ENCODE assay signal across 19 cellular contexts in genomic region chr2:3329491-3329890, GRCh38. TPM values are rescaled to one million over a fixed set of nuclear protein-coding genes. Genes with fewer than 3 reads are reported as not detected.
DNase-seq lines count a peak whose midpoint lies in the region; ATAC-seq, FAIRE-seq and TF ChIP-seq lines count a peak whose summit lies in the region.
"Had no signal": no experiment of that assay in that cellular context is flagged by ENCODE, and none has a peak within 500 bp of the region (broad histone marks: within the 10 kb centered on the region; RNA-seq: fewer than 3 reads in every experiment).

No MANE protein-coding gene starts in this region.

- no peaks in the 10 kb centered on the region for H3K23me2 ChIP-seq in H9 (ENCODE audit: insufficient read length, low read depth, low read length, poor library complexity, severe bottlenecking)

- H3K36me3 Mint-ChIP-seq in CD4-positive, CD25-positive, alpha-beta regulatory T cell = peaks cover 43% of the 10 kb centered on the region
- H3K36me3 Mint-ChIP-seq in H9 (ENCODE audit: insufficient read depth in 1 of 3, low read depth in 3 of 3) = peaks cover 28 to 43% (median 36%) of the 10 kb centered on the region in 3 experiments
- H3K36me3 Mint-ChIP-seq in effector memory CD8-positive, alpha-beta T cell (ENCODE audit: insufficient read depth) = peaks cover 6% of the 10 kb centered on the region

- peak overlapping the region in 2 of 3 donors; percentile 82 to 92 for H3K27ac Mint-ChIP-seq in CD4-positive, CD25-positive, alpha-beta regulatory T cell
- peak overlapping the region; percentile 10 to 94 (median 93); a peak in 5 of 7 replicates for H3K27ac Mint-ChIP-seq in H9
- H3K27ac Mint-ChIP-seq in effector memory CD8-positive, alpha-beta T cell = peak overlapping the region; percentile 70 to 91
- H3K27ac Mint-ChIP-seq: HFFc6 had no signal

- no peak overlapping the region for H4K91ac ChIP-seq in H9 (ENCODE audit: insufficient read length, low read depth, low read length)

- no peaks in the 10 kb centered on the region for H3K4me1 ChIP-seq in CD4-positive, CD25-positive, alpha-beta regulatory T cell (ENCODE audit: control insufficient read depth, insufficient read depth, low read length, poor library complexity, severe bottlenecking)
- H3K4me1 ChIP-seq in H9 (ENCODE audit: insufficient read depth, low read length) (peaks cover 2% of the 10 kb centered on the region; the same call in 1 of the 2 replicates), kidney (ENCODE audit: control insufficient read depth in 1 of 2, insufficient read depth in 1 of 2, low read depth in 1 of 2, low read length in 2 of 2) (peaks cover 0 to 13% of the 10 kb centered on the region in 2 donors), foreskin keratinocyte (no peaks in the 10 kb centered on the region)

- no peaks in the 10 kb centered on the region for H3K79me1 ChIP-seq in H9 (ENCODE audit: insufficient read depth, low read depth, low read length, poor library complexity, severe bottlenecking)

- WGBS in H9 (ENCODE audit: extremely low coverage, insufficient read length, low lambda C conversion rate) = no CpG with 5 or more reads among the region's 5 CpGs

- no peak overlapping the region for H2BK12ac ChIP-seq in H9 (ENCODE audit: insufficient read length, low read depth, low read length)

- no peaks in the 10 kb centered on the region for H3K27me3 Mint-ChIP-seq in CD4-positive, CD25-positive, alpha-beta regulatory T cell
- H3K27me3 Mint-ChIP-seq in H9 (ENCODE audit: low read depth) = no peaks in the 10 kb centered on the region
- H3K27me3 Mint-ChIP-seq in effector memory CD8-positive, alpha-beta T cell = no peaks in the 10 kb centered on the region

- no peak overlapping the region for H2AK5ac ChIP-seq in H9 (ENCODE audit: insufficient read length, low read length)

- no peak overlapping the region for H3K14ac ChIP-seq in H9 (ENCODE audit: insufficient read depth, low read length)

- H3K9me3 ChIP-seq in CD4-positive, CD25-positive, alpha-beta regulatory T cell (ENCODE audit: control insufficient read depth in 2 of 2, low read length in 2 of 2) = no peaks in the 10 kb centered on the region
- H3K9me3 ChIP-seq in H9 (ENCODE audit: control insufficient read depth, low read depth, low read length) = no peaks in the 10 kb centered on the region
- H3K9me3 ChIP-seq in kidney (ENCODE audit: control insufficient read depth in 1 of 2, low read length in 2 of 2) = no peaks in the 10 kb centered on the region

- no peak overlapping the region for H2BK20ac ChIP-seq in H9 (ENCODE audit: low read depth, low read length, poor library complexity, severe bottlenecking)

- no peak overlapping the region for H2BK120ac ChIP-seq in H9 (ENCODE audit: low read depth, low read length, poor library complexity, severe bottlenecking)

- TF ChIP-seq CTCF in H9 (conservative IDR thresholded peaks at IDR 0.05) (no peak), kidney (IDR thresholded peaks at IDR 0.05; ENCODE audit: borderline replicate concordance, extremely low read depth, insufficient read depth) (no peak), foreskin keratinocyte (conservative IDR thresholded peaks at IDR 0.05) (no peak)

- peaks cover 29% of the 10 kb centered on the region for H3K36me3 ChIP-seq in CD4-positive, CD25-positive, alpha-beta regulatory T cell (ENCODE audit: control insufficient read depth, insufficient read depth, low read length)
- H3K36me3 ChIP-seq in kidney (ENCODE audit: control insufficient read depth in 1 of 2, insufficient read depth in 2 of 2, low read length in 2 of 2) = peaks cover 11 to 21% of the 10 kb centered on the region in 2 donors

- no peaks in the 10 kb centered on the region for H3K9me3 Mint-ChIP-seq in CD4-positive, CD25-positive, alpha-beta regulatory T cell
- H3K9me3 Mint-ChIP-seq in H9 = peaks cover 8 to 9% of the 10 kb centered on the region in 2 experiments; a peak in 3 of 5 replicates
- peaks cover 0 to 11% of the 10 kb centered on the region in 2 donors for H3K9me3 Mint-ChIP-seq in effector memory CD8-positive, alpha-beta T cell
- H3K9me3 Mint-ChIP-seq: HFFc6 had no signal

- no peak overlapping the region for H3K56ac ChIP-seq in H9 (ENCODE audit: insufficient read length, low read depth, low read length)

- H4K5ac ChIP-seq in H9 (ENCODE audit: insufficient read length, low read depth, low read length) = no peak overlapping the region

- H3K4ac ChIP-seq in H9 (ENCODE audit: low read depth, low read length) = no peak overlapping the region

- ATAC-seq in CD4-positive, CD25-positive, alpha-beta regulatory T cell (ENCODE audit: low read depth in 2 of 2) = no peak
- no peak for ATAC-seq in effector memory CD8-positive, alpha-beta T cell (replicated peaks)
- ATAC-seq in foreskin keratinocyte = no peak
- ATAC-seq: Panc1, Right ventricle myocardium inferior had no signal

- H3K4me3 ChIP-seq in CD4-positive, CD25-positive, alpha-beta regulatory T cell (ENCODE audit: low read depth, low read length) = no peak overlapping the region
- H3K4me3 ChIP-seq in kidney (ENCODE audit: low read length in 2 of 2) = no peak overlapping the region

- no peaks in the 10 kb centered on the region for H3K27me3 ChIP-seq in CD4-positive, CD25-positive, alpha-beta regulatory T cell (ENCODE audit: control insufficient read depth, insufficient read depth, low read length)
- H3K27me3 ChIP-seq in H9 (ENCODE audit: insufficient read depth, low read length) (no peaks in the 10 kb centered on the region), foreskin keratinocyte (no peaks in the 10 kb centered on the region)

- FAIRE-seq in kidney (lab: Jason Lieb, UNC) = no peak
- FAIRE-seq: H1 had no signal

- no peak overlapping the region for H3K18ac ChIP-seq in H9 (ENCODE audit: insufficient read length, low read depth, low read length)

- no peak for DNase-seq in CD4-positive, CD25-positive, alpha-beta regulatory T cell
- DNase-seq in H9 = no peak
- no peak for DNase-seq in effector memory CD8-positive, alpha-beta T cell
- DNase-seq in posterior vena cava (ENCODE audit: low spot score) = peak; percentile 23
- DNase-seq in kidney = no peak
- no peak for DNase-seq in OCI-M1 (lab: John Stamatoyannopoulos, UW)
- no peak for DNase-seq in COLO829 (ENCODE audit: low spot score)
- no peak for DNase-seq in foreskin keratinocyte
- DNase-seq: DMS 273 treated with DMSO at 0.1 percent for 48 hours, HFFc6, KBM-7, NCI-H1092 treated with DMSO at 0.1 percent for 48 hours, NCI-H1694 treated with DMSO at 0.1 percent for 48 hours, NCI-H446, NCI-H748 treated with DMSO at 0.1 percent for 48 hours had no signal

- H2BK15ac ChIP-seq in H9 (ENCODE audit: low read depth, low read length) = no peak overlapping the region

- intact Hi-C loops in posterior vena cava (cut with DNase I) (no loop called here), kidney (cut with DNase I) (no loop called here)

- H3K4me3 Mint-ChIP-seq in CD4-positive, CD25-positive, alpha-beta regulatory T cell = no peak overlapping the region
- H3K4me3 Mint-ChIP-seq in H9 = no peak overlapping the region
- H3K4me3 Mint-ChIP-seq in effector memory CD8-positive, alpha-beta T cell = no peak overlapping the region
- H3K4me3 Mint-ChIP-seq: CD14-positive monocyte, HFFc6 had no signal

- H2AFZ ChIP-seq in H9 (ENCODE audit: low read length) = no peak overlapping the region

- H4K8ac ChIP-seq in H9 (replicated peaks; ENCODE audit: insufficient read length, low read depth, low read length) = no peak overlapping the region

- no peak overlapping the region for H3K4me2 ChIP-seq in H9 (ENCODE audit: insufficient read depth, insufficient read length, low read length)

- H3K9ac ChIP-seq in H9 (ENCODE audit: extremely low read depth, insufficient read length, low read length) (no peak overlapping the region), kidney (ENCODE audit: low read length in 2 of 2) (no peak overlapping the region)

- H3K4me1 Mint-ChIP-seq in CD4-positive, CD25-positive, alpha-beta regulatory T cell = peaks cover 0 to 24% (median 9%) of the 10 kb centered on the region in 4 donors
- H3K4me1 Mint-ChIP-seq in H9 = peaks cover 10 to 23% of the 10 kb centered on the region in 2 experiments
- H3K4me1 Mint-ChIP-seq in effector memory CD8-positive, alpha-beta T cell (ENCODE audit: low read depth in 2 of 2) = peaks cover 18 to 24% of the 10 kb centered on the region in 2 donors
- H3K4me1 Mint-ChIP-seq: CD14-positive monocyte had no signal

- H3K23ac ChIP-seq in H9 (ENCODE audit: insufficient read length, low read depth, low read length) = no peak overlapping the region

- H3K79me2 ChIP-seq in H9 (ENCODE audit: insufficient read depth, low read length) = no peaks in the 10 kb centered on the region

- no peaks in the 10 kb centered on the region for H4K20me1 ChIP-seq in H9 (ENCODE audit: control insufficient read depth, insufficient read depth, insufficient read length)

- no peak overlapping the region for H2BK5ac ChIP-seq in H9 (ENCODE audit: insufficient read length, low read length)

- no peak overlapping the region for H3T11ph ChIP-seq in H9 (ENCODE audit: low read length)

- H3K27ac ChIP-seq in CD4-positive, CD25-positive, alpha-beta regulatory T cell (ENCODE audit: insufficient read depth, low read length, poor library complexity, severe bottlenecking) = no peak overlapping the region
- no peak overlapping the region for H3K27ac ChIP-seq in H9 (ENCODE audit: insufficient read length, low read depth, low read length)
- H3K27ac ChIP-seq in kidney (ENCODE audit: low read depth in 2 of 2, low read length in 2 of 2) = no peak overlapping the region
- no peak overlapping the region for H3K27ac ChIP-seq in foreskin keratinocyte

RNA-seq across cellular contexts. Expression of gene EIPR1, which starts 48.1 kb away (rescaled TPM):
- 26.6 TPM for total RNA-seq in CD4-positive, CD25-positive, alpha-beta regulatory T cell
- polyA plus RNA-seq in CD4-positive, CD25-positive, alpha-beta regulatory T cell = 10 to 100 TPM; 31.1 to 44.8 (median 35.2) TPM
- total RNA-seq in H9 (2021) (27.6 and 27.8 TPM in 2 replicates), posterior vena cava (10 to 100 TPM; 14.1 to 16.3 TPM), kidney (28.2 TPM), foreskin keratinocyte (35.8 and 38.9 TPM in 2 replicates)
- polyA plus RNA-seq in kidney (ENCODE audit: insufficient read depth, low read depth, low replicate concordance) (37.8 TPM), foreskin keratinocyte (36.8 and 37.0 TPM in 2 replicates)

RNA-seq across cellular contexts. Expression of gene TRAPPC12, which starts 50.0 kb away (rescaled TPM):
- 97.3 TPM for total RNA-seq in CD4-positive, CD25-positive, alpha-beta regulatory T cell
- 10 to 100 TPM; 30.5 to 47.7 (median 33.0) TPM for polyA plus RNA-seq in CD4-positive, CD25-positive, alpha-beta regulatory T cell
- total RNA-seq in H9 (2021) (79.3 and 86.0 TPM in 2 replicates), posterior vena cava (10 to 100 TPM; 71.3 to 87.8 TPM), kidney (104 TPM), foreskin keratinocyte (59.5 and 65.6 TPM in 2 replicates)
- polyA plus RNA-seq in kidney (ENCODE audit: insufficient read depth, low read depth, low replicate concordance) (81.6 TPM), foreskin keratinocyte (54.4 and 58.4 TPM in 2 replicates)
